ENCODE assay signal across 8 cellular contexts in genomic region chr12:53727310-53728041, GRCh38. TPM values are rescaled to one million over a fixed set of nuclear protein-coding genes. Genes with fewer than 3 reads are reported as not detected.
A peak's percentile ranks its signal among the peaks of the same experiment; 100 is the strongest.
DNase-seq lines count a peak whose midpoint lies in the region; ATAC-seq and TF ChIP-seq lines count a peak whose summit lies in the region.

Gene CALCOCO1 (minus strand): TSS chr12:53727452. CDS start chr12:53725242, 2,210 bp downstream.

- H3K4me1 ChIP-seq in KMS-11 (ENCODE audit: low read depth, poor library complexity, severe bottlenecking) (peaks cover 36% of the 10 kb centered on the region), Peyer's patch (peaks cover 0 to 14% (median 5%) of the 10 kb centered on the region in 4 donors), esophagus (ENCODE audit: control insufficient read depth in 2 of 2, insufficient read depth in 2 of 2, low read length in 1 of 2) (peaks cover 4 to 14% of the 10 kb centered on the region in 2 donors), mucosa of stomach (ENCODE audit: control insufficient read depth, insufficient read depth, low read length) (no peaks in the 10 kb centered on the region)

- no peaks in the 10 kb centered on the region for H3K79me2 ChIP-seq in KMS-11 (ENCODE audit: insufficient read depth, low read depth)

- TF ChIP-seq CTCF in KMS-11 (conservative IDR thresholded peaks at IDR 0.05; ENCODE audit: low read depth, low read length) (no peak), Peyer's patch (IDR thresholded peaks at IDR 0.05) (no peak)

- peak in 1 of 2 donors; percentile 40 for TF ChIP-seq POLR2A in Peyer's patch (IDR thresholded peaks at IDR 0.05)

- peak within 1 kb of the TSS; percentile 17; the same call in 1 of the 2 replicates for H3K9ac ChIP-seq in KMS-11
- H3K9ac ChIP-seq in mucosa of stomach (ENCODE audit: low read length): peak within 1 kb of the TSS; percentile 92

- H4K20me1 ChIP-seq in KMS-11 (ENCODE audit: insufficient read depth): no peaks in the 10 kb centered on the region

- ATAC-seq in GM21737 (IDR thresholded peaks at IDR 0.05; ENCODE audit: unreplicated experiment): peak; percentile 96

- H3K27ac ChIP-seq in KMS-11 (peak within 1 kb of the TSS; percentile 5; the same call in 1 of the 2 replicates), Peyer's patch (peak within 1 kb of the TSS; percentile 52 to 70 (median 68)), esophagus (ENCODE audit: low read depth in 2 of 2, low read length in 1 of 2) (peak within 1 kb of the TSS; percentile 72 to 91)

- peak; percentile 94 for DNase-seq in DMS53 treated with DMSO at 0.1 percent for 48 hours (lab: John Stamatoyannopoulos, UW; ENCODE audit: unreplicated experiment)
- peak; percentile 97 to 99 (median 98) for DNase-seq in Peyer's patch
- DNase-seq in activated T-cell treated with anti-CD3 and anti-CD28 coated beads, Interleukin-2, amount 50 U/mL, for 48 hours: peak; percentile 96 to 97
- peak; percentile 88 to 91 for DNase-seq in stimulated activated CD8-positive, alpha-beta memory T cell treated with anti-CD3 and anti-CD28 coated beads, Interleukin-7, amount 100 ng/mL, for 1 hour (ENCODE audit: low read depth in 2 of 2)

- 0 to 1% methylated on average over 38 of the region's 38 CpGs for WGBS in esophagus, 2 donors

- H3K9me3 ChIP-seq in Peyer's patch (no peaks in the 10 kb centered on the region), esophagus (ENCODE audit: control insufficient read depth in 2 of 2, insufficient read depth in 1 of 2, low read depth in 1 of 2, low read length in 1 of 2) (no peaks in the 10 kb centered on the region), mucosa of stomach (ENCODE audit: control insufficient read depth, low read length) (no peaks in the 10 kb centered on the region)

- H3K27me3 ChIP-seq in KMS-11 (ENCODE audit: insufficient read depth, low read depth): no peaks in the 10 kb centered on the region
- H3K27me3 ChIP-seq in Peyer's patch: no peaks in the 10 kb centered on the region
- no peaks in the 10 kb centered on the region for H3K27me3 ChIP-seq in esophagus (ENCODE audit: control insufficient read depth in 1 of 2, insufficient read depth in 2 of 2, low read length in 2 of 2)
- no peaks in the 10 kb centered on the region for H3K27me3 ChIP-seq in mucosa of stomach (ENCODE audit: control insufficient read depth, insufficient read depth, low read length)

- H3K36me3 ChIP-seq in KMS-11 (ENCODE audit: insufficient read depth): no peaks in the 10 kb centered on the region
- H3K36me3 ChIP-seq in Peyer's patch: peaks cover 0 to 25% (median 0%) of the 10 kb centered on the region in 3 donors
- peaks cover 5 to 10% of the 10 kb centered on the region in 2 donors for H3K36me3 ChIP-seq in esophagus (ENCODE audit: control insufficient read depth in 2 of 2, insufficient read depth in 2 of 2, low read length in 1 of 2)
- H3K36me3 ChIP-seq in mucosa of stomach (ENCODE audit: control insufficient read depth, insufficient read depth, low read length): no peaks in the 10 kb centered on the region

- H3K4me2 ChIP-seq in KMS-11: peak within 1 kb of the TSS; percentile 95

- no peak within 1 kb of the TSS for H3K4me3 ChIP-seq in KMS-11 (IDR thresholded peaks at IDR 0.05; ENCODE audit: insufficient read depth, low read depth, low read length)
- H3K4me3 ChIP-seq in Peyer's patch: peak within 1 kb of the TSS; percentile 50 to 85 (median 62)
- H3K4me3 ChIP-seq in esophagus (ENCODE audit: low read depth in 1 of 2, low read length in 2 of 2): peak within 1 kb of the TSS; percentile 74 to 82
- peak within 1 kb of the TSS; percentile 91 for H3K4me3 ChIP-seq in mucosa of stomach (ENCODE audit: low read length)

- H2AFZ ChIP-seq in KMS-11 (ENCODE audit: low read depth): peak within 1 kb of the TSS; percentile 84

RNA-seq across cellular contexts. Expression of gene CALCOCO1, which starts in this region (rescaled TPM):
- 100 to 1,000 TPM in 3 of 4 donors, 10 to 100 TPM in 1; 79.7 to 342 (median 175) TPM for total RNA-seq in Peyer's patch
- 10 to 100 TPM; 49.7 to 72.7 TPM for polyA plus RNA-seq in esophagus

Comparison
In these comparisons a context has a peak if more than half of its experiments do, and no peak if none do; other contexts are left out.
1. H3K27ac ChIP-seq: peak in every context shown above with its lines; median percentile 82 in esophagus; 68 in Peyer's patch; 5 in KMS-11.